18 cellular contexts compared by ENCODE assay signal in the genomic region with DNA sequence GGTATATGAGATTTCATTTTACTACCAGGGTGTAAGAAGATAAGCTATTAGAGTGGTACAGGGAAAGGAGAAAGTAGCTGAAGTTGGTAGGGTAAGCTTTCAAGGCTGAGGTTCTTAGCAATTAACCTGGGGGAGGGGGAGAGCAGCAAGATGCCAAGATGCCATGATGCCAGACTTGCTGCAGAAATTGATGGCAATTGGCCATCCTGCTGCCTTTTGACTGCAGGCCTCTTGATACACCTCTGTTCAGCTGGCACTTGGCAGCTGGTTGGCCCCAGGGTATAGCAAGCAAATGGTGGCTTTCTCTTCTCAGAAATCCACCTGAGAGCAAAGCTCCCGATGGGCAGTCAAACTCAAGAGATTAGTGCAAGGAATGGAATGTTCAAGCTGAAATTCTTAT. TPM values are rescaled to one million over a fixed set of nuclear protein-coding genes. Genes with fewer than 3 reads are reported as not detected.
A peak's percentile ranks its signal among the peaks of the same experiment; 100 is the strongest.
DNase-seq lines count a peak whose midpoint lies in the region; ATAC-seq and TF ChIP-seq lines count a peak whose summit lies in the region.
"Had no signal": no experiment of that assay in that cellular context is flagged by ENCODE, and none has a peak within 500 bp of the region (broad histone marks: within the 10 kb centered on the region; RNA-seq: fewer than 3 reads in every experiment).

No MANE protein-coding gene starts in this region.

- H3K36me3 ChIP-seq in body of pancreas (replicated peaks in 1 of 2; ENCODE audit: insufficient read depth in 1 of 2, low read depth in 2 of 2) (no peaks in the 10 kb centered on the region), heart right ventricle (no peaks in the 10 kb centered on the region)

- no peaks in the 10 kb centered on the region for H3K4me1 Mint-ChIP-seq in immature natural killer cell
- H3K4me1 Mint-ChIP-seq: H9, IgD-negative memory B cell had no signal

- H3K36me3 Mint-ChIP-seq in immature natural killer cell = no peaks in the 10 kb centered on the region

- H3K27ac ChIP-seq in body of pancreas = no peak overlapping the region
- peak overlapping the region in 8 of 10 donors; percentile 24 to 74 (median 61) for H3K27ac ChIP-seq in heart right ventricle
- H3K27ac ChIP-seq in right cardiac atrium (ENCODE audit: low read length) = peak overlapping the region; percentile 36
- H3K27ac ChIP-seq: C4-2B had no signal

- H3K9me3 ChIP-seq in body of pancreas (no peaks in the 10 kb centered on the region), heart right ventricle (no peaks in the 10 kb centered on the region), right cardiac atrium (ENCODE audit: control insufficient read depth, low read length) (no peaks in the 10 kb centered on the region)
- H3K9me3 ChIP-seq: Caco-2 had no signal

- TF ChIP-seq CTCF in body of pancreas (IDR thresholded peaks at IDR 0.05) = no peak
- TF ChIP-seq CTCF in heart right ventricle (IDR thresholded peaks at IDR 0.05) = no peak

- WGBS in body of pancreas, 2 donors = 17 to 58% methylated on average over 1 of the region's 1 CpG
- 40 to 50% methylated on average over 1 of the region's 1 CpG for WGBS in heart right ventricle, 2 donors
- WGBS in right cardiac atrium = 67% methylated on average over 1 of the region's 1 CpG

- peaks cover 11% of the 10 kb centered on the region for H3K4me1 ChIP-seq in body of pancreas
- H3K4me1 ChIP-seq in heart right ventricle = peaks cover 0 to 19% (median 0%) of the 10 kb centered on the region in 9 donors
- no peaks in the 10 kb centered on the region for H3K4me1 ChIP-seq in right cardiac atrium (ENCODE audit: control insufficient read depth, insufficient read depth, low read length)
- H3K4me1 ChIP-seq: Caco-2 had no signal

- intact Hi-C loops in Right ventricle myocardium inferior (cut with DNase I) = no loop called here
- intact Hi-C loops in cardiac septum (cut with DNase I) = no loop called here
- intact Hi-C loops in body of pancreas (cut with DNase I) = no loop called here
- intact Hi-C loops in heart right ventricle (cut with DNase I) = no loop called here
- intact Hi-C loops in right cardiac atrium (cut with DNase I) = no loop called here

- peaks cover 3 to 8% (median 7%) of the 10 kb centered on the region in 3 donors for H3K27me3 Mint-ChIP-seq in immature natural killer cell (ENCODE audit: low read depth in 3 of 3)
- H3K27me3 Mint-ChIP-seq: IgD-negative memory B cell had no signal

- H3K4me3 Mint-ChIP-seq in immature natural killer cell = no peak overlapping the region
- H3K4me3 Mint-ChIP-seq: CD4-positive, alpha-beta T cell; H9; IgD-negative memory B cell had no signal

- H3K4me3 ChIP-seq in body of pancreas = no peak overlapping the region
- H3K4me3 ChIP-seq in heart right ventricle = no peak overlapping the region
- H3K4me3 ChIP-seq in right cardiac atrium (ENCODE audit: low read length) = no peak overlapping the region
- H3K4me3 ChIP-seq: GM12878 had no signal

- H3K27ac Mint-ChIP-seq in immature natural killer cell = no peak overlapping the region
- H3K27ac Mint-ChIP-seq: CD4-positive, alpha-beta T cell; H9; IgD-negative memory B cell had no signal

- no peak for DNase-seq in Right ventricle myocardium inferior (ENCODE audit: missing footprints)
- no peak for DNase-seq in cardiac septum (ENCODE audit: low spot score)
- DNase-seq in body of pancreas = peak; percentile 15 to 38 (median 21)
- no peak for DNase-seq in heart right ventricle
- DNase-seq in right cardiac atrium = peak in 1 of 3 donors; percentile 29
- no peak for DNase-seq in immature natural killer cell
- DNase-seq: ACHN; Caco-2; CD4-positive, alpha-beta T cell; DMS53; DND-41; EL; H9 had no signal

- no peaks in the 10 kb centered on the region for H3K9me3 Mint-ChIP-seq in immature natural killer cell
- H3K9me3 Mint-ChIP-seq: CD4-positive, alpha-beta T cell; H9 had no signal

- ATAC-seq in Right ventricle myocardium inferior = peak; percentile 47
- ATAC-seq in body of pancreas = peak; percentile 45
- ATAC-seq in heart right ventricle = peak in 6 of 8 donors; percentile 42 to 71 (median 58)
- peak; percentile 14 to 40 for ATAC-seq in right cardiac atrium
- no peak for ATAC-seq in GM19023 (IDR thresholded peaks at IDR 0.05; ENCODE audit: unreplicated experiment)
- ATAC-seq: GM12878, HepG2 had no signal

- TF ChIP-seq POLR2A in body of pancreas (IDR thresholded peaks at IDR 0.05) = no peak

- H3K27me3 ChIP-seq in body of pancreas = no peaks in the 10 kb centered on the region
- no peaks in the 10 kb centered on the region for H3K27me3 ChIP-seq in heart right ventricle
- no peaks in the 10 kb centered on the region for H3K27me3 ChIP-seq in right cardiac atrium (ENCODE audit: control insufficient read depth, insufficient read depth)

RNA-seq across cellular contexts. Expression of a gene that starts 21.4 kb away (rescaled TPM):
- total RNA-seq in Right ventricle myocardium inferior (14.1 TPM), cardiac septum (19.7 TPM), body of pancreas (10 to 100 TPM; 10.9 to 18.9 TPM), heart right ventricle (10 to 100 TPM; 12.2 to 25.8 (median 23.4) TPM), right cardiac atrium (10 to 100 TPM; 12.0 to 19.7 (median 15.6) TPM)
- polyA plus RNA-seq in heart right ventricle (1 to 10 TPM; 6.1 to 7.6 TPM), right cardiac atrium (7.6 TPM), immature natural killer cell (10 to 100 TPM; 12.4 to 14.5 (median 14.3) TPM)

Comparison
In these comparisons a context has a peak if more than half of its experiments do, and no peak if none do; other contexts are left out.
1. DNase-seq: peak in body of pancreas (4 of 4); none in Right ventricle myocardium inferior (single experiment), cardiac septum (single experiment), heart right ventricle (0 of 2) and immature natural killer cell (0 of 3).
2. H3K27ac ChIP-seq: peak in heart right ventricle (8 of 10) and right cardiac atrium (single experiment); none in body of pancreas (0 of 4).